ENCODE assay signal across 29 cellular contexts in the genomic region with DNA sequence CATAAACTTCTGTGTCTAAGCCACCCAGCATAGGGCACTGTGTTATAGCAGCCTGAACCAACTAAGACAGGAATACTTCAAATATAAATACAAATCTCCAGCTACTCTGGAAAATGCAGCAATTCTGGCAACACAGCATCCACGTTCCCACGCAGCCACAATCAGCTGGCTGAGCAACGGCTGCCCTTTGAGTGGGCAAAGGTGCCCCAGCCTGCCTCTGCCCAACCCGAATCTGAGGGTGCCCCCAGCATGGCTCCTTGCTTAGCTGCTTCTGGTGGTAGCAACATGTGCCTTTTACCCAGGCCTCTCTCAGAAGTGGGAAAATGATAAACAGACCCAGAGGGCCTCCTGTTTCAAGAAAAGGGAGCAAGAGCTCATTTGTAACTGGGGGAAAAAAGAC. TPM values are rescaled to one million over a fixed set of nuclear protein-coding genes. Genes with fewer than 3 reads are reported as not detected.
"Had no signal": no experiment of that assay in that cellular context is flagged by ENCODE, and none has a peak within 500 bp of the region (broad histone marks: within the 10 kb centered on the region; RNA-seq: fewer than 3 reads in every experiment).

No MANE protein-coding gene starts in this region.

- DNase-seq: hippocampal formation; hypothalamus; immature natural killer cell; kidney; kidney glomerular epithelial cell; left cardiac atrium; left colon; left lung; left ventricle myocardium inferior; left ventricle myocardium superior; lower lobe of right lung; mammary epithelial cell; mesenchymal stem cell; mesendoderm; midbrain; mucosa of descending colon; naive B cell; naive thymus-derived CD4-positive, alpha-beta T cell had no signal

- ATAC-seq: left cardiac atrium; left colon; left lung; left ventricle myocardium superior; mucosa of descending colon; naive thymus-derived CD4-positive, alpha-beta T cell had no signal

RNA-seq across cellular contexts. Expression of gene DRGX, which starts 12.0 kb away (rescaled TPM):
- total RNA-seq: hepatocyte; kidney; kidney epithelial cell; left cardiac atrium; left ventricle myocardium inferior; left ventricle myocardium superior; liver; lower leg skin; lower lobe of right lung; lung; lung microvascular endothelial cell; mammary epithelial cell; mesenteric fat pad; mesothelial cell of epicardium; mononuclear cell; mucosa of gallbladder; myocyte; naive thymus-derived CD4-positive, alpha-beta T cell had no signal
